ENCODE assay signal across 2 cellular contexts in the genomic region with DNA sequence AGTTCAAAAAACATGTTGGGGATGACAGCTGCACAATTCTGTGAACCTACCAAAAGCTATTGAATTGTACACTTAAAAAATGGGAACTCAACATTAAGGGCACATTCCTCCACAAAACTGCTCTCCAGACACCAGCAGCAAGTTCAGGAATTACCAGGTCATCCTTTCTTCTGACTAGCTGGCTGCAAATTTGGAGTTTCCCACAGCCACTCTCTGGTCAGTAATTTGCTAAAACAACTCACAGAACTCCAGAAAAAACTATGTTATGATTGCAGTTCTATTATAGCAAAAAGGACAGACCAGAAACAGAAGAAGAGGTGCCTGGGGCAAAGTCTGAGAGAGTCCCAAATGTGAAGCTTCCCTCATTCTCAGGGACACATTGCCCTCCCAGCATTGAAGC.
TF ChIP-seq lines count a peak whose summit lies in the region.

No MANE protein-coding gene starts in this region.

TF ChIP-seq in SK-N-SH, 30 proteins besides CTCF, POLR2A, EP300 and RAD21:
- no peak for TF ChIP-seq REST (IDR thresholded peaks at IDR 0.05; ENCODE audit: low read depth, low read length)
- no peak for TF ChIP-seq NRF1 (IDR thresholded peaks at IDR 0.05; ENCODE audit: low read depth, low read length)

TF ChIP-seq in endothelial cell of umbilical vein, 7 proteins besides CTCF, POLR2A, EP300 and RAD21:
- TF ChIP-seq MYC (IDR thresholded peaks at IDR 0.05; ENCODE audit: low read depth, low read length) (no peak), EZH2 (IDR thresholded peaks at IDR 0.05; ENCODE audit: borderline replicate concordance, low read depth, low read length, severe bottlenecking) (no peak), FOS (IDR thresholded peaks at IDR 0.05; ENCODE audit: borderline replicate concordance, insufficient read depth, low read length) (no peak), JUN (IDR thresholded peaks at IDR 0.05; ENCODE audit: borderline replicate concordance, insufficient read depth, insufficient read length, low read depth) (no peak), GATA2 (IDR thresholded peaks at IDR 0.05; ENCODE audit: insufficient read depth, insufficient read length, low read depth, low read length) (no peak), POLR2AphosphoS5 (IDR thresholded peaks at IDR 0.05; ENCODE audit: insufficient read depth, low read depth, low read length) (no peak)
- TF ChIP-seq, protein P1, sequence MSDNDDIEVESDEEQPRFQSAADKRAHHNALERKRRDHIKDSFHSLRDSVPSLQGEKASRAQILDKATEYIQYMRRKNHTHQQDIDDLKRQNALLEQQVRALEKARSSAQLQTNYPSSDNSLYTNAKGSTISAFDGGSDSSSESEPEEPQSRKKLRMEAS (IDR thresholded peaks at IDR 0.05; ENCODE audit: insufficient read depth, insufficient read length), result no peak
